Comparison of ENCODE assay signal across 19 cellular contexts in genomic region chr1:83574749-83575148, GRCh38.
"Had no signal": no experiment of that assay in that cellular context is flagged by ENCODE, and none has a peak within 500 bp of the region (broad histone marks: within the 10 kb centered on the region; RNA-seq: fewer than 3 reads in every experiment).

No MANE protein-coding gene starts in this region.

- H3K79me2 ChIP-seq: hepatocyte had no signal

- H3K27ac ChIP-seq: hepatocyte, thoracic aorta, upper lobe of left lung had no signal

- H3K4me1 Mint-ChIP-seq: activated CD4-positive, alpha-beta memory T cell treated with anti-CD3 and anti-CD28 coated beads, Interleukin-2, amount 10 ng/mL, durations not matched to agents 7 days and 5 days; activated CD8-positive, alpha-beta memory T cell treated with anti-CD3 and anti-CD28 coated beads, Interleukin-2, amount 10 ng/mL, durations not matched to agents 7 days and 5 days; activated naive CD8-positive, alpha-beta T cell treated with anti-CD3 and anti-CD28 coated beads for 36 hours; activated T-helper 17 cell treated with anti-CD3 and anti-CD28 coated beads, Interleukin-2, amount 50 U/mL, for 72 hours; stimulated activated naive B cell treated with anti-CD40 and anti-IgM and Interleukin-4, amounts not matched to agents 10 μg/mL and 1 μg/mL and 100 μg/mL, for 72 hours had no signal

- DNase-seq: activated CD4-positive, alpha-beta memory T cell treated with anti-CD3 and anti-CD28 coated beads, Interleukin-2, amount 10 ng/mL, durations not matched to agents 7 days and 5 days; activated CD4-positive, alpha-beta T cell treated with anti-CD3 and anti-CD28 coated beads for 48 hours; activated CD4-positive, CD25-positive, alpha-beta regulatory T cell; activated CD8-positive, alpha-beta memory T cell treated with anti-CD3 and anti-CD28 coated beads, Interleukin-2, amount 10 ng/mL, durations not matched to agents 7 days and 5 days; activated naive CD4-positive, alpha-beta T cell; activated naive CD8-positive, alpha-beta T cell treated with anti-CD3 and anti-CD28 coated beads for 36 hours; amniotic stem cell; dermis blood vessel endothelial cell; effector memory CD4-positive, alpha-beta T cell; left colon; midbrain; stimulated activated naive B cell treated with anti-CD40 and anti-IgM and Interleukin-4, amounts not matched to agents 10 μg/mL and 1 μg/mL and 100 μg/mL, for 72 hours; upper lobe of left lung had no signal

- H3K36me3 Mint-ChIP-seq: activated CD8-positive, alpha-beta memory T cell treated with anti-CD3 and anti-CD28 coated beads, Interleukin-2, amount 10 ng/mL, durations not matched to agents 7 days and 5 days; activated naive CD8-positive, alpha-beta T cell treated with anti-CD3 and anti-CD28 coated beads for 36 hours; stimulated activated naive B cell treated with anti-CD40 and anti-IgM and Interleukin-4, amounts not matched to agents 10 μg/mL and 1 μg/mL and 100 μg/mL, for 72 hours had no signal

- ATAC-seq: activated CD8-positive, alpha-beta memory T cell treated with anti-CD3 and anti-CD28 coated beads, Interleukin-2, amount 10 ng/mL, durations not matched to agents 7 days and 5 days; activated T-helper 17 cell treated with anti-CD3 and anti-CD28 coated beads, Interleukin-2, amount 50 U/mL, for 72 hours; left colon; stimulated activated naive B cell treated with anti-CD40 and anti-IgM and Interleukin-4, amounts not matched to agents 10 μg/mL and 1 μg/mL and 100 μg/mL, for 72 hours had no signal

- H3K36me3 ChIP-seq: thoracic aorta, upper lobe of left lung had no signal

- H3K27ac Mint-ChIP-seq: activated CD4-positive, alpha-beta memory T cell treated with anti-CD3 and anti-CD28 coated beads, Interleukin-2, amount 10 ng/mL, durations not matched to agents 7 days and 5 days; activated CD8-positive, alpha-beta memory T cell treated with anti-CD3 and anti-CD28 coated beads, Interleukin-2, amount 10 ng/mL, durations not matched to agents 7 days and 5 days; activated naive CD8-positive, alpha-beta T cell treated with anti-CD3 and anti-CD28 coated beads for 36 hours; activated T-helper 17 cell treated with anti-CD3 and anti-CD28 coated beads, Interleukin-2, amount 50 U/mL, for 72 hours; nephron; progenitor cell of endocrine pancreas; stimulated activated naive B cell treated with anti-CD40 and anti-IgM and Interleukin-4, amounts not matched to agents 10 μg/mL and 1 μg/mL and 100 μg/mL, for 72 hours had no signal

- H3K4me2 ChIP-seq: hepatocyte had no signal

- H3K27me3 ChIP-seq: hepatocyte, upper lobe of left lung had no signal

- H3K27me3 Mint-ChIP-seq: activated CD4-positive, alpha-beta memory T cell treated with anti-CD3 and anti-CD28 coated beads, Interleukin-2, amount 10 ng/mL, durations not matched to agents 7 days and 5 days; activated CD8-positive, alpha-beta memory T cell treated with anti-CD3 and anti-CD28 coated beads, Interleukin-2, amount 10 ng/mL, durations not matched to agents 7 days and 5 days; activated naive CD8-positive, alpha-beta T cell treated with anti-CD3 and anti-CD28 coated beads for 36 hours; activated T-helper 17 cell treated with anti-CD3 and anti-CD28 coated beads, Interleukin-2, amount 50 U/mL, for 72 hours; progenitor cell of endocrine pancreas; stimulated activated naive B cell treated with anti-CD40 and anti-IgM and Interleukin-4, amounts not matched to agents 10 μg/mL and 1 μg/mL and 100 μg/mL, for 72 hours had no signal

- H2AFZ ChIP-seq: hepatocyte had no signal

- H3K4me3 Mint-ChIP-seq: activated CD4-positive, alpha-beta memory T cell treated with anti-CD3 and anti-CD28 coated beads, Interleukin-2, amount 10 ng/mL, durations not matched to agents 7 days and 5 days; activated CD8-positive, alpha-beta memory T cell treated with anti-CD3 and anti-CD28 coated beads, Interleukin-2, amount 10 ng/mL, durations not matched to agents 7 days and 5 days; activated naive CD8-positive, alpha-beta T cell treated with anti-CD3 and anti-CD28 coated beads for 36 hours; activated T-helper 17 cell treated with anti-CD3 and anti-CD28 coated beads, Interleukin-2, amount 50 U/mL, for 72 hours; nephron; stimulated activated naive B cell treated with anti-CD40 and anti-IgM and Interleukin-4, amounts not matched to agents 10 μg/mL and 1 μg/mL and 100 μg/mL, for 72 hours had no signal

- H3K9me3 Mint-ChIP-seq: activated CD4-positive, alpha-beta memory T cell treated with anti-CD3 and anti-CD28 coated beads, Interleukin-2, amount 10 ng/mL, durations not matched to agents 7 days and 5 days; activated naive CD8-positive, alpha-beta T cell treated with anti-CD3 and anti-CD28 coated beads for 36 hours; activated T-helper 17 cell treated with anti-CD3 and anti-CD28 coated beads, Interleukin-2, amount 50 U/mL, for 72 hours had no signal

- H3K4me3 ChIP-seq: hepatocyte, lung, thoracic aorta, upper lobe of left lung had no signal

- H3K4me1 ChIP-seq: upper lobe of left lung had no signal
